ENCODE assay signal across 1 cellular context in genomic region chr9:37592108-37592951, GRCh38.
TF ChIP-seq lines count a peak whose summit lies in the region.

Gene TOMM5, minus strand, starts transcription at chr9:37592597. Its CDS starts 65 bp downstream, at chr9:37592532.

TF ChIP-seq in GM12878, 131 proteins besides CTCF, POLR2A, EP300 and RAD21 (continued from another document and continues in another):
- TF ChIP-seq RELB (IDR thresholded peaks at IDR 0.05; ENCODE audit: low read depth), result peak; percentile 82; the same call in 1 of the 2 replicates
- TF ChIP-seq ZSCAN29 (IDR thresholded peaks at IDR 0.05), result no peak
- TF ChIP-seq SKIL (IDR thresholded peaks at IDR 0.05; ENCODE audit: low read depth, poor library complexity, severe bottlenecking), result no peak
- TF ChIP-seq IRF4 (IDR thresholded peaks at IDR 0.05; ENCODE audit: low read depth, low read length), result no peak
- TF ChIP-seq MXI1 (IDR thresholded peaks at IDR 0.05; ENCODE audit: low read depth, low read length), result peak; percentile 91
- peak; percentile 92 for TF ChIP-seq PAX5 (IDR thresholded peaks at IDR 0.05; ENCODE audit: borderline replicate concordance, low read depth, low read length)
- TF ChIP-seq SMC3 (IDR thresholded peaks at IDR 0.05; ENCODE audit: borderline replicate concordance, low read length), result no peak
- TF ChIP-seq TCF3 (IDR thresholded peaks at IDR 0.05; ENCODE audit: borderline replicate concordance, insufficient read depth, low read depth, low read length), result no peak
- TF ChIP-seq ATF7 (IDR thresholded peaks at IDR 0.05; ENCODE audit: low read depth), result peak; percentile 28; the same call in 1 of the 2 replicates
- TF ChIP-seq GATAD2B (conservative IDR thresholded peaks at IDR 0.05; ENCODE audit: low read depth), result peak; percentile 73
- peak; percentile 49; the same call in 1 of the 2 replicates for TF ChIP-seq BACH1 (IDR thresholded peaks at IDR 0.05; ENCODE audit: borderline replicate concordance)
- TF ChIP-seq MTA2 (IDR thresholded peaks at IDR 0.05; ENCODE audit: low read depth), result no peak
- TF ChIP-seq SP1 (IDR thresholded peaks at IDR 0.05; ENCODE audit: low read depth, low read length), result peak; percentile 47
- TF ChIP-seq IKZF1 (conservative IDR thresholded peaks at IDR 0.05), result peak; percentile 78
- TF ChIP-seq YBX1 (IDR thresholded peaks at IDR 0.05), result no peak
- TF ChIP-seq ZNF24 (IDR thresholded peaks at IDR 0.05), result no peak
- no peak for TF ChIP-seq PAX8 (IDR thresholded peaks at IDR 0.05)
- TF ChIP-seq RUNX3 (IDR thresholded peaks at IDR 0.05; ENCODE audit: low read length), result peak; percentile 80
- TF ChIP-seq MYB (IDR thresholded peaks at IDR 0.05; ENCODE audit: borderline replicate concordance, low read depth, low read length), result no peak
- TF ChIP-seq RAD51 (IDR thresholded peaks at IDR 0.05), result 0 out of 2 replicates have a peak, but pooled peaks have one; percentile 39
- peak; percentile 71 for TF ChIP-seq CUX1 (IDR thresholded peaks at IDR 0.05; ENCODE audit: insufficient replicate concordance, low read depth, low read length)
- TF ChIP-seq BCL11A (IDR thresholded peaks at IDR 0.05; ENCODE audit: low read depth, low read length), result 0 out of 2 replicates have a peak, but pooled peaks have one; percentile 16
- no peak for TF ChIP-seq JUNB (IDR thresholded peaks at IDR 0.05)
- peak; percentile 89; the same call in 1 of the 2 replicates for TF ChIP-seq RB1 (IDR thresholded peaks at IDR 0.05; ENCODE audit: borderline replicate concordance)
- TF ChIP-seq ELK1 (IDR thresholded peaks at IDR 0.05; ENCODE audit: low read depth, low read length), result peak; percentile 59
- TF ChIP-seq BMI1 (IDR thresholded peaks at IDR 0.05; ENCODE audit: borderline replicate concordance), result no peak
- no peak for TF ChIP-seq ATF3 (IDR thresholded peaks at IDR 0.05; ENCODE audit: borderline replicate concordance, extremely low read depth, low read depth, low read length)
- no peak for TF ChIP-seq SREBF2 (IDR thresholded peaks at IDR 0.05; ENCODE audit: low read length)
- no peak for TF ChIP-seq SUPT20H (IDR thresholded peaks at IDR 0.05; ENCODE audit: borderline replicate concordance, control insufficient read depth, low read depth, low read length)
- TF ChIP-seq NBN (IDR thresholded peaks at IDR 0.05), result peak; percentile 48
- TF ChIP-seq USF2 (IDR thresholded peaks at IDR 0.05; ENCODE audit: borderline replicate concordance, low read depth, low read length), result no peak
- no peak for TF ChIP-seq ASH2L (IDR thresholded peaks at IDR 0.05; ENCODE audit: borderline replicate concordance, low read depth)
- peak; percentile 49 for TF ChIP-seq KLF5 (IDR thresholded peaks at IDR 0.05; ENCODE audit: partially characterized antibody)
- peak; percentile 85 for TF ChIP-seq LARP7 (IDR thresholded peaks at IDR 0.05)
- peak; percentile 82 for TF ChIP-seq PBX3 (IDR thresholded peaks at IDR 0.05; ENCODE audit: insufficient replicate concordance, low read depth, low read length)
- TF ChIP-seq ZNF384 (IDR thresholded peaks at IDR 0.05; ENCODE audit: borderline replicate concordance, low read depth, low read length), result no peak
- no peak for TF ChIP-seq ZBTB4 (CRISPR knock-in tag; IDR thresholded peaks at IDR 0.05)
- TF ChIP-seq RCOR1 (conservative IDR thresholded peaks at IDR 0.05; ENCODE audit: low read depth, low read length), result no peak
- TF ChIP-seq WRNIP1 (IDR thresholded peaks at IDR 0.05; ENCODE audit: borderline replicate concordance, low read depth, low read length), result no peak
- no peak for TF ChIP-seq NR2C2 (IDR thresholded peaks at IDR 0.05; ENCODE audit: borderline replicate concordance, control insufficient read depth, insufficient read length, low read depth)
- peak; percentile 85; the same call in 1 of the 2 replicates for TF ChIP-seq SIN3A (IDR thresholded peaks at IDR 0.05; ENCODE audit: low read depth, low read length)
- peak in 1 of 2 experiments; percentile 24; a peak in 1 of 3 replicates for TF ChIP-seq EGR1 (IDR thresholded peaks at IDR 0.05; ENCODE audit: borderline replicate concordance in 1 of 2, low read depth in 2 of 2, low read length in 2 of 2)
- TF ChIP-seq GABPA (IDR thresholded peaks at IDR 0.05; ENCODE audit: low read depth), result peak; percentile 92
- peak; percentile 48 for TF ChIP-seq E4F1 (IDR thresholded peaks at IDR 0.05; ENCODE audit: borderline replicate concordance, partially characterized antibody)
- peak; percentile 98 for TF ChIP-seq POLR2AphosphoS5 (IDR thresholded peaks at IDR 0.05; ENCODE audit: low read length)
